10 cellular contexts compared by ENCODE assay signal in genomic region chr2:109195193-109196045, GRCh38.
DNase-seq lines count a peak whose midpoint lies in the region; ATAC-seq and TF ChIP-seq lines count a peak whose summit lies in the region.
"Had no signal": no experiment of that assay in that cellular context is flagged by ENCODE, and none has a peak within 500 bp of the region (broad histone marks: within the 10 kb centered on the region; RNA-seq: fewer than 3 reads in every experiment).

No MANE protein-coding gene starts in this region.

- TF ChIP-seq EP300 in sigmoid colon (IDR thresholded peaks at IDR 0.05), result no peak

- H3K27me3 ChIP-seq in H7 (ENCODE audit: control insufficient read depth, insufficient read depth, low read length) (no peaks in the 10 kb centered on the region), heart right ventricle (no peaks in the 10 kb centered on the region), sigmoid colon (no peaks in the 10 kb centered on the region)

- DNase-seq in H7, result peak; percentile 50
- peak; percentile 5 for DNase-seq in NCI-H446 treated with DMSO at 0.1 percent for 48 hours (lab: John Stamatoyannopoulos, UW)
- peak; percentile 54 to 58 for DNase-seq in heart right ventricle
- DNase-seq in sigmoid colon, result peak; percentile 35
- no peak for DNase-seq in pons (ENCODE audit: low spot score)
- DNase-seq: foreskin fibroblast, NCI-H2081 treated with DMSO at 0.1 percent for 48 hours, SHP77 treated with DMSO at 0.1 percent for 48 hours had no signal

- H3K4me3 ChIP-seq in H7 (ENCODE audit: insufficient read depth, low read depth, low read length) (no peak overlapping the region), heart right ventricle (peak overlapping the region in 1 of 10 donors; percentile 4), sigmoid colon (no peak overlapping the region)

- peak; percentile 59 to 89 (median 80) for ATAC-seq in heart right ventricle
- ATAC-seq in GM21619 (IDR thresholded peaks at IDR 0.05; ENCODE audit: unreplicated experiment), result no peak
- ATAC-seq in HG02840 (IDR thresholded peaks at IDR 0.05; ENCODE audit: low FRiP score, unreplicated experiment), result no peak

- peaks cover 19 to 63% (median 30%) of the 10 kb centered on the region in 9 donors for H3K4me1 ChIP-seq in heart right ventricle
- H3K4me1 ChIP-seq in sigmoid colon, result peaks cover 0 to 25% (median 11%) of the 10 kb centered on the region in 4 donors

- no peaks in the 10 kb centered on the region for H3K36me3 ChIP-seq in H7 (replicated peaks; ENCODE audit: control insufficient read depth, insufficient read depth, low read length)
- no peaks in the 10 kb centered on the region for H3K36me3 ChIP-seq in heart right ventricle
- no peaks in the 10 kb centered on the region for H3K36me3 ChIP-seq in sigmoid colon

- TF ChIP-seq POLR2A in sigmoid colon (IDR thresholded peaks at IDR 0.05), result no peak

- WGBS in heart right ventricle, 2 donors, result 24 to 26% methylated on average over 19 of the region's 19 CpGs
- WGBS in sigmoid colon, 2 donors, result 85 to 86% methylated on average over 19 of the region's 19 CpGs

- H3K9me3 ChIP-seq in heart right ventricle (peaks cover 0 to 5% (median 0%) of the 10 kb centered on the region in 11 donors), sigmoid colon (no peaks in the 10 kb centered on the region)

- intact Hi-C loops in heart right ventricle (cut with DNase I) (loop anchor here in 2 of 10 donors (1.0 to 5.0 kb wide), 2 partner anchors 24 to 63 kb away; no protein-coding TSS in a partner anchor), sigmoid colon (cut with DNase I) (no loop called here)

- peak overlapping the region; percentile 30 to 81 (median 68) for H3K27ac ChIP-seq in heart right ventricle
- no peak overlapping the region for H3K27ac ChIP-seq in sigmoid colon

- no peak for TF ChIP-seq CTCF in heart right ventricle (IDR thresholded peaks at IDR 0.05)
- TF ChIP-seq CTCF in sigmoid colon (IDR thresholded peaks at IDR 0.05), result no peak

Comparison
In these comparisons a context has a peak if more than half of its experiments do, and no peak if none do; other contexts are left out.
1. ATAC-seq: peak in heart right ventricle (8 of 8); none in GM21619 (single experiment) and HG02840 (single experiment).
2. H3K27ac ChIP-seq: peak in heart right ventricle (10 of 10); none in sigmoid colon (0 of 4).